24 cellular contexts compared by ENCODE assay signal in genomic region chr1:1388078-1388472, GRCh38. TPM values are rescaled to one million over a fixed set of nuclear protein-coding genes. Genes with fewer than 3 reads are reported as not detected.
"Had no signal": no experiment of that assay in that cellular context is flagged by ENCODE, and none has a peak within 500 bp of the region (broad histone marks: within the 10 kb centered on the region; RNA-seq: fewer than 3 reads in every experiment).

No MANE protein-coding gene starts in this region.

- H3K27me3 ChIP-seq: SJSA1 had no signal

- DNase-seq: IMR-90, Kasumi-1, MM.1S, NCI-H1092 treated with DMSO at 0.1 percent for 48 hours, NCI-H1436, NCI-H187, NCI-H2029, NCI-H2081 treated with DMSO at 0.1 percent for 48 hours, NCI-H2171, NCI-H226, NCI-H446, NCI-H510A, NCI-H524 treated with DMSO at 0.1 percent for 48 hours, NCI-H69, NCI-H774, PC-3, Right ventricle myocardium superior, SIG-M5 had no signal

- H3K9ac ChIP-seq: KMS-11 had no signal

- ATAC-seq: HepG2, Panc1, PC-3 had no signal

- H3K9me3 ChIP-seq: SJSA1 had no signal

- FAIRE-seq: HepG2 had no signal

- H3K4me1 ChIP-seq: SJSA1 had no signal

- H3K4me2 ChIP-seq: KMS-11 had no signal

- H3K27ac ChIP-seq: KMS-11, SJSA1, SK-N-MC had no signal

- H3K4me3 ChIP-seq: SJSA1, SK-N-MC had no signal

RNA-seq across cellular contexts. Expression of gene ANKRD65, which starts 33.0 kb away (rescaled TPM):
- total RNA-seq: HT1080, IMR-90, SJSA1 had no signal
